In genomic region chr18:74066018-74066417, GRCh38 we compare ENCODE assay signal across 22 cellular contexts.
A peak's percentile ranks its signal among the peaks of the same experiment; 100 is the strongest.
DNase-seq lines count a peak whose midpoint lies in the region; ATAC-seq, FAIRE-seq and TF ChIP-seq lines count a peak whose summit lies in the region.
"Had no signal": no experiment of that assay in that cellular context is flagged by ENCODE, and none has a peak within 500 bp of the region (broad histone marks: within the 10 kb centered on the region; RNA-seq: fewer than 3 reads in every experiment).

No MANE protein-coding gene starts in this region.

- H2BK5ac ChIP-seq in H1 (ENCODE audit: low read depth, low read length) = no peak overlapping the region

- peak; percentile 24 for ATAC-seq in CD4-positive, alpha-beta T cell (ENCODE audit: poor library complexity)
- ATAC-seq in left colon = no peak
- ATAC-seq: natural killer cell, upper lobe of right lung had no signal

- H3K9ac ChIP-seq in H1 (replicated peaks in 1 of 4; ENCODE audit: extremely low read depth in 1 of 4, low read depth in 3 of 4, low read length in 3 of 4) = no peak overlapping the region

- H3K27ac Mint-ChIP-seq in activated CD4-positive, alpha-beta memory T cell treated with anti-CD3 and anti-CD28 coated beads for 36 hours = peak overlapping the region; percentile 16
- H3K27ac Mint-ChIP-seq in activated CD4-positive, alpha-beta memory T cell treated with anti-CD3 and anti-CD28 coated beads, Interleukin-2, amount 10 ng/mL, durations not matched to agents 7 days and 5 days = no peak overlapping the region
- peak overlapping the region; percentile 50 for H3K27ac Mint-ChIP-seq in CD4-positive, alpha-beta T cell
- peak overlapping the region; percentile 81 for H3K27ac Mint-ChIP-seq in T-helper 1 cell treated with Interleukin-12 subunit alpha and Interleukin-12 subunit beta and Interleukin-4 antibody, amounts not matched to agents 30 μg/mL and 1 μg/mL, for 36 hours
- H3K27ac Mint-ChIP-seq: natural killer cell had no signal

- no peak overlapping the region for H4K91ac ChIP-seq in H1 (replicated peaks; ENCODE audit: insufficient read length, low read length)

- H2BK15ac ChIP-seq in H1 (ENCODE audit: low read length) = 0 out of 2 replicates have a peak overlapping the region, but pooled peaks have one; percentile 14

- no peaks in the 10 kb centered on the region for H3K23me2 ChIP-seq in H1 (ENCODE audit: low read depth, low read length)

- no peak overlapping the region for H3K23ac ChIP-seq in H1 (ENCODE audit: insufficient read length)

- H3K4me1 ChIP-seq in H1 (replicated peaks in 1 of 4; ENCODE audit: control insufficient read depth in 3 of 4, insufficient read depth in 4 of 4, low read length in 3 of 4) = peaks cover 0 to 2% (median under 1%) of the 10 kb centered on the region in 4 experiments; a peak in 2 of 7 replicates
- H3K4me1 ChIP-seq: upper lobe of right lung had no signal

- H3K36me3 Mint-ChIP-seq in activated CD4-positive, alpha-beta memory T cell treated with anti-CD3 and anti-CD28 coated beads for 36 hours = no peaks in the 10 kb centered on the region
- no peaks in the 10 kb centered on the region for H3K36me3 Mint-ChIP-seq in activated CD4-positive, alpha-beta memory T cell treated with anti-CD3 and anti-CD28 coated beads, Interleukin-2, amount 10 ng/mL, durations not matched to agents 7 days and 5 days (ENCODE audit: low read depth)
- H3K36me3 Mint-ChIP-seq in CD4-positive, alpha-beta T cell (ENCODE audit: low read depth) = no peaks in the 10 kb centered on the region
- no peaks in the 10 kb centered on the region for H3K36me3 Mint-ChIP-seq in T-helper 1 cell treated with Interleukin-12 subunit alpha and Interleukin-12 subunit beta and Interleukin-4 antibody, amounts not matched to agents 30 μg/mL and 1 μg/mL, for 36 hours (ENCODE audit: low read depth)
- H3K36me3 Mint-ChIP-seq: natural killer cell had no signal

- POLR2A ChIA-PET in activated CD4-positive, alpha-beta memory T cell treated with anti-CD3 and anti-CD28 coated beads for 36 hours (lab: Charles Lee) = no interaction called here
- POLR2A ChIA-PET in activated CD4-positive, alpha-beta memory T cell treated with anti-CD3 and anti-CD28 coated beads, Interleukin-2, amount 10 ng/mL, durations not matched to agents 7 days and 5 days (lab: Charles Lee) = interaction anchor here (1.2 to 1.9 kb wide), 2 partner anchors 9 to 17 kb away, joined by 4 to 7 read pairs; no protein-coding TSS in a partner anchor
- POLR2A ChIA-PET in CD4-positive, alpha-beta T cell (lab: Charles Lee) = no interaction called here
- POLR2A ChIA-PET in H1 (lab: Charles Lee; ENCODE audit: partially characterized antibody) = no interaction called here

- H3K79me1 ChIP-seq in H1 (ENCODE audit: low read depth, low read length) = no peaks in the 10 kb centered on the region

- peak; percentile 25 for DNase-seq in activated CD4-positive, alpha-beta memory T cell treated with anti-CD3 and anti-CD28 coated beads for 36 hours
- DNase-seq in activated CD4-positive, alpha-beta memory T cell treated with anti-CD3 and anti-CD28 coated beads, Interleukin-2, amount 10 ng/mL, durations not matched to agents 7 days and 5 days = no peak
- DNase-seq in CD4-positive, alpha-beta T cell = no peak
- DNase-seq in H1 (ENCODE audit: low read depth in 1 of 2, low spot score in 2 of 2) = no peak
- no peak for DNase-seq in GM03348 (ENCODE audit: low spot score)
- DNase-seq in NCI-H1417 treated with DMSO at 0.1 percent for 48 hours (lab: John Stamatoyannopoulos, UW) = no peak
- no peak for DNase-seq in left colon
- DNase-seq: activated CD8-positive, alpha-beta memory T cell treated with anti-CD3 and anti-CD28 coated beads for 24 hours; activated effector memory CD4-positive, alpha-beta T cell treated with Interleukin-2 at 50 U/mL for 16 hours; aorta; Calu3; glutamatergic neuron; natural killer cell; NCI-H1048; NCI-H187 treated with DMSO at 0.1 percent for 48 hours; NCI-H774; PC-9; SHP77; SW 1271; upper lobe of right lung had no signal

- H2BK20ac ChIP-seq in H1 (ENCODE audit: low read length) = no peak overlapping the region

- WGBS in H1 (ENCODE audit: extremely low coverage in 1 of 2, insufficient coverage in 1 of 2, insufficient read length in 1 of 2, insufficient replicate concordance in 2 of 2, low coverage in 1 of 2, low lambda C conversion rate in 2 of 2, missing lambda C conversion rate in 1 of 2), 2 experiments = 72% methylated on average over 7 of the region's 7 CpGs; no CpG with 5 or more reads in 1 of the 2 experiments

- H2BK120ac ChIP-seq in H1 (replicated peaks; ENCODE audit: low read depth, low read length) = no peak overlapping the region

- H3K4me3 Mint-ChIP-seq in activated CD4-positive, alpha-beta memory T cell treated with anti-CD3 and anti-CD28 coated beads for 36 hours = no peak overlapping the region
- no peak overlapping the region for H3K4me3 Mint-ChIP-seq in activated CD4-positive, alpha-beta memory T cell treated with anti-CD3 and anti-CD28 coated beads, Interleukin-2, amount 10 ng/mL, durations not matched to agents 7 days and 5 days
- H3K4me3 Mint-ChIP-seq in CD4-positive, alpha-beta T cell = no peak overlapping the region
- H3K4me3 Mint-ChIP-seq in T-helper 1 cell treated with Interleukin-12 subunit alpha and Interleukin-12 subunit beta and Interleukin-4 antibody, amounts not matched to agents 30 μg/mL and 1 μg/mL, for 36 hours = peak overlapping the region; percentile 83
- H3K4me3 Mint-ChIP-seq: natural killer cell had no signal

- H3K79me2 ChIP-seq in H1 (ENCODE audit: control insufficient read depth in 1 of 2, insufficient read depth in 2 of 2, low read length in 2 of 2) = no peaks in the 10 kb centered on the region

- H3K4ac ChIP-seq in H1 (replicated peaks; ENCODE audit: insufficient read length, low read depth, low read length) = no peak overlapping the region

- no peak overlapping the region for H2AK5ac ChIP-seq in H1 (ENCODE audit: low read depth, low read length)

- H3K27me3 ChIP-seq in CD4-positive, alpha-beta T cell (ENCODE audit: control insufficient read depth, insufficient read depth, low read length) = no peaks in the 10 kb centered on the region
- H3K27me3 ChIP-seq in H1 (replicated peaks in 1 of 4; ENCODE audit: control insufficient read depth in 3 of 4, extremely low read depth in 1 of 4, insufficient read depth in 3 of 4, low read length in 3 of 4) = no peaks in the 10 kb centered on the region
- H3K27me3 ChIP-seq: upper lobe of right lung had no signal

- H3K4me1 Mint-ChIP-seq in activated CD4-positive, alpha-beta memory T cell treated with anti-CD3 and anti-CD28 coated beads for 36 hours (ENCODE audit: low read depth) = peaks cover 25% of the 10 kb centered on the region
- H3K4me1 Mint-ChIP-seq in activated CD4-positive, alpha-beta memory T cell treated with anti-CD3 and anti-CD28 coated beads, Interleukin-2, amount 10 ng/mL, durations not matched to agents 7 days and 5 days = peaks cover 28% of the 10 kb centered on the region
- H3K4me1 Mint-ChIP-seq in CD4-positive, alpha-beta T cell (ENCODE audit: low read depth) = peaks cover 23% of the 10 kb centered on the region
- peaks cover 40% of the 10 kb centered on the region for H3K4me1 Mint-ChIP-seq in T-helper 1 cell treated with Interleukin-12 subunit alpha and Interleukin-12 subunit beta and Interleukin-4 antibody, amounts not matched to agents 30 μg/mL and 1 μg/mL, for 36 hours (ENCODE audit: low read depth)
- H3K4me1 Mint-ChIP-seq: natural killer cell had no signal

- H3K56ac ChIP-seq in H1 (replicated peaks; ENCODE audit: insufficient read length, low read depth, low read length) = no peak overlapping the region

- H2AFZ ChIP-seq in H1 (ENCODE audit: low read length) = no peak overlapping the region
- H2AFZ ChIP-seq: PC-9 had no signal

- no peak overlapping the region for H2BK12ac ChIP-seq in H1 (ENCODE audit: low read depth, low read length)

- CTCF ChIA-PET in activated CD4-positive, alpha-beta memory T cell treated with anti-CD3 and anti-CD28 coated beads for 36 hours (lab: Charles Lee) = interaction anchor here (3.7 kb wide), 1 partner anchor 16 kb away, joined by 16 read pairs; no protein-coding TSS in a partner anchor
- CTCF ChIA-PET in activated CD4-positive, alpha-beta memory T cell treated with anti-CD3 and anti-CD28 coated beads, Interleukin-2, amount 10 ng/mL, durations not matched to agents 7 days and 5 days (lab: Charles Lee) = no interaction called here
- CTCF ChIA-PET in CD4-positive, alpha-beta T cell (lab: Charles Lee) = no interaction called here
- CTCF ChIA-PET in H1 (lab: Charles Lee; ENCODE audit: partially characterized antibody) = interaction anchor here (0.7 to 2.6 kb wide), 9 partner anchors 8 to 86 kb away, joined by 3 to 8 read pairs (median 4); no protein-coding TSS in a partner anchor

- no peak for TF ChIP-seq POLR2A in H1 (IDR thresholded peaks at IDR 0.05; ENCODE audit: control extremely low read depth in 1 of 2, low read depth in 2 of 2, low read length in 2 of 2)

- no peaks in the 10 kb centered on the region for H3K9me3 ChIP-seq in CD4-positive, alpha-beta T cell (ENCODE audit: control insufficient read depth, low read length)
- H3K9me3 ChIP-seq in H1 (ENCODE audit: insufficient read depth in 2 of 2, low read depth in 1 of 2, low read length in 1 of 2) = no peaks in the 10 kb centered on the region
- H3K9me3 ChIP-seq: upper lobe of right lung had no signal

- peak; percentile 7 for FAIRE-seq in H1 (lab: Jason Lieb, UNC)
- FAIRE-seq: TTC549 had no signal

- H3K18ac ChIP-seq in H1 (ENCODE audit: extremely low read depth, low read length) = no peak overlapping the region

- no peak overlapping the region for H3K14ac ChIP-seq in H1 (ENCODE audit: insufficient read length)

- peak in 1 of 2 experiments; percentile 10; a peak in 1 of 4 replicates for TF ChIP-seq RAD21 in H1 (IDR thresholded peaks at IDR 0.05 in 1 of 2, conservative IDR thresholded peaks at IDR 0.05 in 1 of 2; ENCODE audit: low read depth in 2 of 2, low read length in 2 of 2)

- TF ChIP-seq EP300 in H1 (IDR thresholded peaks at IDR 0.05; ENCODE audit: borderline replicate concordance in 1 of 2, low read depth in 2 of 2, low read length in 2 of 2) = no peak

- H4K5ac ChIP-seq in H1 (ENCODE audit: insufficient read length, low read depth, low read length) = no peak overlapping the region

- no peak overlapping the region for H3K4me3 ChIP-seq in H1 (ENCODE audit: extremely low read depth in 1 of 4, insufficient read depth in 2 of 4, low read depth in 3 of 4, low read length in 4 of 4)
- H3K4me3 ChIP-seq: PC-9, upper lobe of right lung had no signal

- no peak for TF ChIP-seq CTCF in CD4-positive, alpha-beta T cell (IDR thresholded peaks at IDR 0.05)
- TF ChIP-seq CTCF in H1 (IDR thresholded peaks at IDR 0.05; ENCODE audit: control extremely low read depth in 1 of 3, insufficient read depth in 1 of 3, low read depth in 1 of 3, low read length in 3 of 3) = peak in 2 of 3 experiments; percentile 25 to 33; a peak in 2 of 4 replicates

- no peaks in the 10 kb centered on the region for H3K36me3 ChIP-seq in H1 (ENCODE audit: control insufficient read depth in 2 of 4, insufficient read depth in 4 of 4, low read length in 3 of 4)
- H3K36me3 ChIP-seq: upper lobe of right lung had no signal

- no peaks in the 10 kb centered on the region for H3K9me3 Mint-ChIP-seq in activated CD4-positive, alpha-beta memory T cell treated with anti-CD3 and anti-CD28 coated beads for 36 hours
- H3K9me3 Mint-ChIP-seq in activated CD4-positive, alpha-beta memory T cell treated with anti-CD3 and anti-CD28 coated beads, Interleukin-2, amount 10 ng/mL, durations not matched to agents 7 days and 5 days = no peaks in the 10 kb centered on the region
- no peaks in the 10 kb centered on the region for H3K9me3 Mint-ChIP-seq in CD4-positive, alpha-beta T cell
- H3K9me3 Mint-ChIP-seq in T-helper 1 cell treated with Interleukin-12 subunit alpha and Interleukin-12 subunit beta and Interleukin-4 antibody, amounts not matched to agents 30 μg/mL and 1 μg/mL, for 36 hours = no peaks in the 10 kb centered on the region
- H3K9me3 Mint-ChIP-seq: natural killer cell had no signal

- H4K8ac ChIP-seq in H1 (ENCODE audit: extremely low read depth, insufficient read depth, low read length) = no peak overlapping the region

- H4K20me1 ChIP-seq in H1 (replicated peaks in 1 of 2; ENCODE audit: control insufficient read depth in 1 of 2, insufficient read depth in 2 of 2, low read length in 2 of 2) = no peaks in the 10 kb centered on the region

- H3K4me2 ChIP-seq in H1 (ENCODE audit: insufficient read depth in 1 of 2, low read depth in 2 of 2, low read length in 2 of 2) = no peak overlapping the region
- H3K4me2 ChIP-seq: PC-9 had no signal

- H3K27ac ChIP-seq in CD4-positive, alpha-beta T cell (ENCODE audit: low read depth, low read length) = no peak overlapping the region
- no peak overlapping the region for H3K27ac ChIP-seq in H1 (ENCODE audit: low read depth, low read length)
- H3K27ac ChIP-seq: PC-9, upper lobe of right lung had no signal

- intact Hi-C loops in activated CD4-positive, alpha-beta memory T cell treated with anti-CD3 and anti-CD28 coated beads for 36 hours (cut with micrococcal nuclease) = no loop called here
- intact Hi-C loops in CD4-positive, alpha-beta T cell (cut with DNase I, micrococcal nuclease) = no loop called here
- intact Hi-C loops in left colon (cut with DNase I, micrococcal nuclease) = no loop called here

- peaks cover 5% of the 10 kb centered on the region for H3K27me3 Mint-ChIP-seq in activated CD4-positive, alpha-beta memory T cell treated with anti-CD3 and anti-CD28 coated beads for 36 hours
- H3K27me3 Mint-ChIP-seq in activated CD4-positive, alpha-beta memory T cell treated with anti-CD3 and anti-CD28 coated beads, Interleukin-2, amount 10 ng/mL, durations not matched to agents 7 days and 5 days = peaks cover 5% of the 10 kb centered on the region
- no peaks in the 10 kb centered on the region for H3K27me3 Mint-ChIP-seq in CD4-positive, alpha-beta T cell
- H3K27me3 Mint-ChIP-seq in T-helper 1 cell treated with Interleukin-12 subunit alpha and Interleukin-12 subunit beta and Interleukin-4 antibody, amounts not matched to agents 30 μg/mL and 1 μg/mL, for 36 hours (ENCODE audit: low read depth) = peaks cover 4% of the 10 kb centered on the region

Comparison
In these comparisons a context has a peak if more than half of its experiments do, and no peak if none do; other contexts are left out.
1. CTCF ChIA-PET loops: an anchor here in activated CD4-positive, alpha-beta memory T cell treated with anti-CD3 and anti-CD28 coated beads for 36 hours (3.7 kb wide) and H1 (0.7 to 2.6 kb wide); none called in activated CD4-positive, alpha-beta memory T cell treated with anti-CD3 and anti-CD28 coated beads, Interleukin-2, amount 10 ng/mL, durations not matched to agents 7 days and 5 days and CD4-positive, alpha-beta T cell.